In genomic region chr3:129597087-129597791, GRCh38 we compare ENCODE assay signal across 10 cellular contexts. TPM values are rescaled to one million over a fixed set of nuclear protein-coding genes. Genes with fewer than 3 reads are reported as not detected.
A peak's percentile ranks its signal among the peaks of the same experiment; 100 is the strongest.
DNase-seq lines count a peak whose midpoint lies in the region; ATAC-seq and TF ChIP-seq lines count a peak whose summit lies in the region.
"Had no signal": no experiment of that assay in that cellular context is flagged by ENCODE, and none has a peak within 500 bp of the region (broad histone marks: within the 10 kb centered on the region; RNA-seq: fewer than 3 reads in every experiment).

No MANE protein-coding gene starts in this region.

- TF ChIP-seq CTCF in SK-N-SH (IDR thresholded peaks at IDR 0.05) (no peak), dorsolateral prefrontal cortex (IDR thresholded peaks at IDR 0.05 in 54 of 56, conservative IDR thresholded peaks at IDR 0.05 in 2 of 56; ENCODE audit: low read depth in 1 of 56, partially characterized antibody in 56 of 56) (no peak), mesothelial cell of epicardium (IDR thresholded peaks at IDR 0.05; ENCODE audit: unreplicated experiment) (no peak)

- peak overlapping the region; percentile 34; the same call in 1 of the 2 replicates for H3K9ac ChIP-seq in SK-N-SH

- H3K4me2 ChIP-seq in SK-N-SH: peak overlapping the region; percentile 70; the same call in 1 of the 2 replicates

- no peak overlapping the region for H3K4me3 ChIP-seq in SK-N-SH (ENCODE audit: low read depth in 2 of 2, low read length in 1 of 2)
- peak overlapping the region in 51 of 59 donors; percentile 2 to 53 (median 36) for H3K4me3 ChIP-seq in dorsolateral prefrontal cortex
- H3K4me3 ChIP-seq in urinary bladder (ENCODE audit: low read depth, low read length): no peak overlapping the region

- POLR2A ChIA-PET in SK-N-SH (lab: Yijun Ruan, JAX): no interaction called here

- peaks cover 31% of the 10 kb centered on the region for H3K79me2 ChIP-seq in SK-N-SH (ENCODE audit: insufficient read depth)

- H3K4me1 ChIP-seq in SK-N-SH (ENCODE audit: control insufficient read depth in 1 of 2, insufficient read depth in 2 of 2, low read depth in 1 of 2, low read length in 1 of 2) (peaks cover 2 to 19% of the 10 kb centered on the region in 2 experiments; a peak in 3 of 4 replicates), urinary bladder (ENCODE audit: insufficient read depth) (peaks cover 1% of the 10 kb centered on the region)

- no peaks in the 10 kb centered on the region for H3K9me2 ChIP-seq in SK-N-SH

- CTCF ChIA-PET in SK-N-SH (lab: Yijun Ruan, JAX): interaction anchor here (1.0 to 1.3 kb wide), 2 partner anchors 33 to 346 kb away, joined by 3 to 4 read pairs; no protein-coding TSS in a partner anchor

- H3K27ac ChIP-seq in SK-N-SH (ENCODE audit: low read depth in 2 of 2, low read length in 1 of 2): peak overlapping the region in 1 of 2 experiments; percentile 75; a peak in 1 of 4 replicates
- peak overlapping the region; percentile 77 to 98 (median 95) for H3K27ac ChIP-seq in dorsolateral prefrontal cortex
- H3K27ac ChIP-seq in urinary bladder (ENCODE audit: low read depth): peak overlapping the region; percentile 83

- no peaks in the 10 kb centered on the region for H3K36me3 Mint-ChIP-seq in mesothelial cell of epicardium

- WGBS in SK-N-SH (ENCODE audit: low lambda C conversion rate): 91% methylated on average over 19 of the region's 24 CpGs
- 42% methylated on average over 24 of the region's 24 CpGs for WGBS in urinary bladder

- H3K27ac Mint-ChIP-seq in mesothelial cell of epicardium: peak overlapping the region; percentile 79

- H3K4me1 Mint-ChIP-seq in mesothelial cell of epicardium: peaks cover 51% of the 10 kb centered on the region

- H3K36me3 ChIP-seq in SK-N-SH (replicated peaks in 1 of 2; ENCODE audit: control insufficient read depth in 1 of 2, insufficient read depth in 2 of 2, low read length in 1 of 2): no peaks in the 10 kb centered on the region
- H3K36me3 ChIP-seq in urinary bladder (ENCODE audit: insufficient read depth): no peaks in the 10 kb centered on the region

- H3F3A ChIP-seq in SK-N-SH (replicated peaks; ENCODE audit: insufficient read depth): peaks cover 3% of the 10 kb centered on the region

- H3K27me3 ChIP-seq in SK-N-SH (ENCODE audit: insufficient read depth): no peaks in the 10 kb centered on the region
- no peaks in the 10 kb centered on the region for H3K27me3 ChIP-seq in dorsolateral prefrontal cortex

- H3K9me3 Mint-ChIP-seq in mesothelial cell of epicardium: no peaks in the 10 kb centered on the region

- intact Hi-C loops in dorsolateral prefrontal cortex (cut with DNase I): no loop called here

- ATAC-seq in SK-N-SH treated with all-trans-retinoic acid at 6 μM for 48 hours: no peak
- no peak for ATAC-seq in GM19395 (IDR thresholded peaks at IDR 0.05; ENCODE audit: unreplicated experiment)

- TF ChIP-seq RAD21 in SK-N-SH (IDR thresholded peaks at IDR 0.05; ENCODE audit: low read length): no peak

- no peak overlapping the region for H3K4me3 Mint-ChIP-seq in mesothelial cell of epicardium

- H4K20me1 ChIP-seq in SK-N-SH (ENCODE audit: insufficient read depth): no peaks in the 10 kb centered on the region

- H3K9me3 ChIP-seq in SK-N-SH: no peaks in the 10 kb centered on the region

- no peak overlapping the region for H2AFZ ChIP-seq in SK-N-SH (ENCODE audit: low read depth)

- TF ChIP-seq EP300 in SK-N-SH (IDR thresholded peaks at IDR 0.05; ENCODE audit: borderline replicate concordance in 1 of 2, low read depth in 1 of 2, low read length in 1 of 2): no peak

- no peak for DNase-seq in SK-N-SH
- peak in 2 of 10 donors; percentile 52 to 61 for DNase-seq in dorsolateral prefrontal cortex
- DNase-seq in mesothelial cell of epicardium (ENCODE audit: low spot score in 2 of 2, unreplicated experiment in 2 of 2): peak in 1 of 2 experiments; percentile 45
- no peak for DNase-seq in DMS79 (lab: John Stamatoyannopoulos, UW)
- no peak for DNase-seq in iPS-NIHi7 (ENCODE audit: extremely low spot score)
- DNase-seq: activated effector memory CD4-positive, alpha-beta T cell treated with Interleukin-2 at 50 U/mL for 16 hours had no signal

- no peaks in the 10 kb centered on the region for H3K27me3 Mint-ChIP-seq in mesothelial cell of epicardium (ENCODE audit: low read depth)

TF ChIP-seq in SK-N-SH, 30 proteins besides CTCF, POLR2A, EP300 and RAD21 (continues in another document):
- no peak for TF ChIP-seq ELF1 (IDR thresholded peaks at IDR 0.05)
- TF ChIP-seq, protein P1, sequence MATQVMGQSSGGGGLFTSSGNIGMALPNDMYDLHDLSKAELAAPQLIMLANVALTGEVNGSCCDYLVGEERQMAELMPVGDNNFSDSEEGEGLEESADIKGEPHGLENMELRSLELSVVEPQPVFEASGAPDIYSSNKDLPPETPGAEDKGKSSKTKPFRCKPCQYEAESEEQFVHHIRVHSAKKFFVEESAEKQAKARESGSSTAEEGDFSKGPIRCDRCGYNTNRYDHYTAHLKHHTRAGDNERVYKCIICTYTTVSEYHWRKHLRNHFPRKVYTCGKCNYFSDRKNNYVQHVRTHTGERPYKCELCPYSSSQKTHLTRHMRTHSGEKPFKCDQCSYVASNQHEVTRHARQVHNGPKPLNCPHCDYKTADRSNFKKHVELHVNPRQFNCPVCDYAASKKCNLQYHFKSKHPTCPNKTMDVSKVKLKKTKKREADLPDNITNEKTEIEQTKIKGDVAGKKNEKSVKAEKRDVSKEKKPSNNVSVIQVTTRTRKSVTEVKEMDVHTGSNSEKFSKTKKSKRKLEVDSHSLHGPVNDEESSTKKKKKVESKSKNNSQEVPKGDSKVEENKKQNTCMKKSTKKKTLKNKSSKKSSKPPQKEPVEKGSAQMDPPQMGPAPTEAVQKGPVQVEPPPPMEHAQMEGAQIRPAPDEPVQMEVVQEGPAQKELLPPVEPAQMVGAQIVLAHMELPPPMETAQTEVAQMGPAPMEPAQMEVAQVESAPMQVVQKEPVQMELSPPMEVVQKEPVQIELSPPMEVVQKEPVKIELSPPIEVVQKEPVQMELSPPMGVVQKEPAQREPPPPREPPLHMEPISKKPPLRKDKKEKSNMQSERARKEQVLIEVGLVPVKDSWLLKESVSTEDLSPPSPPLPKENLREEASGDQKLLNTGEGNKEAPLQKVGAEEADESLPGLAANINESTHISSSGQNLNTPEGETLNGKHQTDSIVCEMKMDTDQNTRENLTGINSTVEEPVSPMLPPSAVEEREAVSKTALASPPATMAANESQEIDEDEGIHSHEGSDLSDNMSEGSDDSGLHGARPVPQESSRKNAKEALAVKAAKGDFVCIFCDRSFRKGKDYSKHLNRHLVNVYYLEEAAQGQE (IDR thresholded peaks at IDR 0.05; ENCODE audit: low read depth, low read length): no peak
- no peak for TF ChIP-seq TCF12 (IDR thresholded peaks at IDR 0.05)
- no peak for TF ChIP-seq RXRA (IDR thresholded peaks at IDR 0.05; ENCODE audit: borderline replicate concordance, low read depth)
- TF ChIP-seq MXI1 (IDR thresholded peaks at IDR 0.05; ENCODE audit: low read depth, low read length): no peak
- TF ChIP-seq, protein P2, sequence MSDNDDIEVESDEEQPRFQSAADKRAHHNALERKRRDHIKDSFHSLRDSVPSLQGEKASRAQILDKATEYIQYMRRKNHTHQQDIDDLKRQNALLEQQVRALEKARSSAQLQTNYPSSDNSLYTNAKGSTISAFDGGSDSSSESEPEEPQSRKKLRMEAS (IDR thresholded peaks at IDR 0.05; ENCODE audit: low read depth): no peak

TF ChIP-seq in SK-N-SH treated with all-trans-retinoic acid at 6 μM for 48 hours, 23 proteins besides CTCF, POLR2A, EP300 and RAD21 (continues in another document):
- TF ChIP-seq POU6F1 (CRISPR knock-in tag; IDR thresholded peaks at IDR 0.05; ENCODE audit: borderline replicate concordance, low read depth) (no peak), ARNTL (CRISPR knock-in tag; IDR thresholded peaks at IDR 0.05; ENCODE audit: borderline replicate concordance, low read depth) (no peak), SNAI2 (CRISPR knock-in tag; IDR thresholded peaks at IDR 0.05) (no peak), GLIS3 (CRISPR knock-in tag; IDR thresholded peaks at IDR 0.05) (no peak), RARB (CRISPR knock-in tag; IDR thresholded peaks at IDR 0.05) (no peak), ESRRG (CRISPR knock-in tag; IDR thresholded peaks at IDR 0.05) (no peak)
- TF ChIP-seq, protein P3, sequence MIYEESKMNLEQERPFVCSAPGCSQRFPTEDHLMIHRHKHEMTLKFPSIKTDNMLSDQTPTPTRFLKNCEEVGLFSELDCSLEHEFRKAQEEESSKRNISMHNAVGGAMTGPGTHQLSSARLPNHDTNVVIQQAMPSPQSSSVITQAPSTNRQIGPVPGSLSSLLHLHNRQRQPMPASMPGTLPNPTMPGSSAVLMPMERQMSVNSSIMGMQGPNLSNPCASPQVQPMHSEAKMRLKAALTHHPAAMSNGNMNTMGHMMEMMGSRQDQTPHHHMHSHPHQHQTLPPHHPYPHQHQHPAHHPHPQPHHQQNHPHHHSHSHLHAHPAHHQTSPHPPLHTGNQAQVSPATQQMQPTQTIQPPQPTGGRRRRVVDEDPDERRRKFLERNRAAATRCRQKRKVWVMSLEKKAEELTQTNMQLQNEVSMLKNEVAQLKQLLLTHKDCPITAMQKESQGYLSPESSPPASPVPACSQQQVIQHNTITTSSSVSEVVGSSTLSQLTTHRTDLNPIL (CRISPR knock-in tag; IDR thresholded peaks at IDR 0.05; ENCODE audit: low read depth): no peak

RNA-seq across cellular contexts. Expression of gene PLXND1, which starts 9.2 kb away (rescaled TPM):
- polyA plus RNA-seq in SK-N-SH (2012; rRNA removed) (43.0 and 53.5 TPM in 2 replicates), urinary bladder (70.3 TPM)
- 26.5 and 37.7 TPM in 2 replicates for polyA plus RNA-seq in SK-N-SH (2012; cell fraction: cytosol; rRNA removed)
- 122 and 155 TPM in 2 replicates for polyA plus RNA-seq in SK-N-SH (2012; cell fraction: nucleus; rRNA removed)
- total RNA-seq in dorsolateral prefrontal cortex (100 to 1,000 TPM in 73 of 120 experiments, 10 to 100 TPM in 47; 60.7 to 184 (median 106) TPM), mesothelial cell of epicardium (53.9 to 60.6 TPM (median 54.7 TPM) in 3 replicates), urinary bladder (126 TPM)

RNA-seq across cellular contexts. Expression of gene H1-8, which starts 54.3 kb away (rescaled TPM):
- polyA plus RNA-seq in SK-N-SH (2012; rRNA removed) (not detected in 2 replicates), urinary bladder (not detected)
- polyA plus RNA-seq in SK-N-SH (2012; cell fraction: cytosol; rRNA removed): not detected in 2 replicates
- polyA plus RNA-seq in SK-N-SH (2012; cell fraction: nucleus; rRNA removed): not detected in 2 replicates
- total RNA-seq in dorsolateral prefrontal cortex (not detected), mesothelial cell of epicardium (not detected in 3 replicates), urinary bladder (not detected)
- total RNA-seq: kidney epithelial cell had no signal

Comparison
In these comparisons a context has a peak if more than half of its experiments do, and no peak if none do; other contexts are left out.
1. H3K4me3 ChIP-seq: peak in dorsolateral prefrontal cortex (51 of 59); none in SK-N-SH (0 of 2) and urinary bladder (single experiment).